In genomic region chr7:151226875-151227782, GRCh38 we compare ENCODE assay signal across 1 cellular context.
TF ChIP-seq lines count a peak whose summit lies in the region.

TSS of gene ABCF2 (minus strand) at chr7:151227205. CDS start at chr7:151226458, 747 bp downstream.

TF ChIP-seq in GM23338, 12 proteins besides CTCF, POLR2A, EP300 and RAD21 (continued from another document):
- no peak for TF ChIP-seq ZNF462 (CRISPR knock-in tag; IDR thresholded peaks at IDR 0.05)
- peak; percentile 98 for TF ChIP-seq CREB1 (CRISPR knock-in tag; IDR thresholded peaks at IDR 0.05; ENCODE audit: low read depth)
